Comparison of ENCODE assay signal across 1 cellular context in genomic region chr5:169746147-169746694, GRCh38.
TF ChIP-seq lines count a peak whose summit lies in the region.

No MANE protein-coding gene starts in this region.

TF ChIP-seq in K562, 482 proteins besides CTCF, POLR2A, EP300 and RAD21 (continued from another document and continues in another):
- TF ChIP-seq EHMT2 (IDR thresholded peaks at IDR 0.05) (peak; percentile 91), CBFA2T3 (IDR thresholded peaks at IDR 0.05) (peak; percentile 98), ZNF12 (CRISPR knock-in tag; IDR thresholded peaks at IDR 0.05) (no peak), ARID1B (IDR thresholded peaks at IDR 0.05) (peak; percentile 96), ZNF518B (CRISPR knock-in tag; IDR thresholded peaks at IDR 0.05) (no peak), MBD1 (CRISPR knock-in tag; IDR thresholded peaks at IDR 0.05) (no peak), CC2D1A (IDR thresholded peaks at IDR 0.05) (peak; percentile 93; the same call in 1 of the 2 replicates), DMBX1 (CRISPR knock-in tag; IDR thresholded peaks at IDR 0.05; ENCODE audit: borderline replicate concordance) (peak; percentile 85; the same call in 1 of the 2 replicates), ZNF277 (CRISPR knock-in tag; IDR thresholded peaks at IDR 0.05; ENCODE audit: borderline replicate concordance) (no peak), FOSL1 (tag; conservative IDR thresholded peaks at IDR 0.05) (peak; percentile 52), DEAF1 (CRISPR knock-in tag; IDR thresholded peaks at IDR 0.05) (no peak), JUND (IDR thresholded peaks at IDR 0.05; ENCODE audit: borderline replicate concordance, low read depth, low read length) (no peak), JUND (tag; IDR thresholded peaks at IDR 0.05; ENCODE audit: borderline replicate concordance, low read depth, low read length) (peak; percentile 35; the same call in 2 of the 3 replicates), CREB1 (IDR thresholded peaks at IDR 0.05) (peak; percentile 79; the same call in 1 of the 2 replicates), CREB1 (CRISPR knock-in tag; IDR thresholded peaks at IDR 0.05) (no peak; the same call in 1 of the 2 replicates), CHAMP1 (IDR thresholded peaks at IDR 0.05) (0 out of 2 replicates have a peak, but pooled peaks have one; percentile 41), CTCFL (IDR thresholded peaks at IDR 0.05; ENCODE audit: borderline replicate concordance, insufficient read depth, low read depth, low read length, poor library complexity, severe bottlenecking) (no peak), BCOR (IDR thresholded peaks at IDR 0.05) (peak; percentile 41; the same call in 1 of the 2 replicates), CBFA2T2 (conservative IDR thresholded peaks at IDR 0.05) (peak; percentile 95), CREB3L1 (IDR thresholded peaks at IDR 0.05; ENCODE audit: borderline replicate concordance, low read depth) (no peak), CHD4 (IDR thresholded peaks at IDR 0.05; ENCODE audit: insufficient read depth, insufficient replicate concordance, low read depth, low read length, poor library complexity, severe bottlenecking) (no peak), ELF4 (CRISPR knock-in tag; IDR thresholded peaks at IDR 0.05) (peak; percentile 27), ATF7 (IDR thresholded peaks at IDR 0.05) (peak; percentile 27; the same call in 1 of the 2 replicates), CCNT2 (IDR thresholded peaks at IDR 0.05; ENCODE audit: borderline replicate concordance, extremely low read depth, insufficient read length, low read depth, low read length) (peak; percentile 62), STAT5A (IDR thresholded peaks at IDR 0.05; ENCODE audit: borderline replicate concordance, low read length) (peak; percentile 83), DPF2 (IDR thresholded peaks at IDR 0.05) (peak; percentile 91), MAZ (CRISPR knock-in tag; conservative IDR thresholded peaks at IDR 0.05 in 1 of 2, IDR thresholded peaks at IDR 0.05 in 1 of 2) (peak in 1 of 2 experiments; percentile 73; a peak in 3 of 4 replicates), ESRRA (IDR thresholded peaks at IDR 0.05; ENCODE audit: borderline replicate concordance, low read depth) (0 out of 2 replicates have a peak, but pooled peaks have one; percentile 63), NR1H2 (CRISPR knock-in tag; IDR thresholded peaks at IDR 0.05) (no peak), CXXC5 (CRISPR knock-in tag; IDR thresholded peaks at IDR 0.05) (peak; percentile 79), MBD2 (IDR thresholded peaks at IDR 0.05; ENCODE audit: borderline replicate concordance, low read depth) (peak; percentile 39; the same call in 1 of the 2 replicates), MECOM (CRISPR knock-in tag; IDR thresholded peaks at IDR 0.05) (peak; percentile 69), RBM14 (IDR thresholded peaks at IDR 0.05; ENCODE audit: borderline replicate concordance, insufficient read depth, low read depth, low read length) (no peak), SRSF9 (IDR thresholded peaks at IDR 0.05; ENCODE audit: borderline replicate concordance, low read depth, low read length) (no peak), GATAD2A (IDR thresholded peaks at IDR 0.05) (peak; percentile 12; the same call in 1 of the 2 replicates), AFF1 (IDR thresholded peaks at IDR 0.05; ENCODE audit: low read depth in 1 of 2, partially characterized antibody in 2 of 2) (peak in 1 of 2 experiments; percentile 16), NFATC3 (IDR thresholded peaks at IDR 0.05) (0 out of 2 replicates have a peak, but pooled peaks have one; percentile 43), OTX1 (CRISPR knock-in tag; IDR thresholded peaks at IDR 0.05) (peak; percentile 77), ZNF347 (CRISPR knock-in tag; IDR thresholded peaks at IDR 0.05; ENCODE audit: low read depth) (no peak), ZNF766 (CRISPR knock-in tag; conservative IDR thresholded peaks at IDR 0.05) (peak; percentile 80), HES1 (IDR thresholded peaks at IDR 0.05; ENCODE audit: low read depth) (peak; percentile 91), POLR2AphosphoS5 (IDR thresholded peaks at IDR 0.05; ENCODE audit: control insufficient read depth, insufficient read depth, low read depth, low read length) (peak; percentile 92)
